Comparison of ENCODE assay signal across 7 cellular contexts in genomic region chr2:112432390-112432734, GRCh38. TPM values are rescaled to one million over a fixed set of nuclear protein-coding genes. Genes with fewer than 3 reads are reported as not detected.
A peak's percentile ranks its signal among the peaks of the same experiment; 100 is the strongest.
DNase-seq lines count a peak whose midpoint lies in the region; ATAC-seq and TF ChIP-seq lines count a peak whose summit lies in the region.
"Not testable (repeated sequence)": the region's sequence is repeated elsewhere in the genome, so short reads cannot be mapped to it uniquely, and the experiment has no call there.

No MANE protein-coding gene starts in this region.

- not testable (repeated sequence) for H3K36me3 Mint-ChIP-seq in T-helper 1 cell treated with Interleukin-12 subunit alpha and Interleukin-12 subunit beta and Interleukin-4 antibody, amounts not matched to agents 30 μg/mL and 1 μg/mL, for 36 hours (ENCODE audit: low read depth); activated naive CD4-positive, alpha-beta T cell treated with anti-CD3 and anti-CD28 coated beads, Interleukin-2, amount 50 U/mL, for 72 hours; naive thymus-derived CD4-positive, alpha-beta T cell

- not testable (repeated sequence) for H3K27ac ChIP-seq in duodenal mucosa (ENCODE audit: low read depth, low read length)
- H3K27ac ChIP-seq in right cardiac atrium (ENCODE audit: low read length), result peak overlapping the region; percentile 7
- peak overlapping the region; percentile 69 for H3K27ac ChIP-seq in naive thymus-derived CD4-positive, alpha-beta T cell (ENCODE audit: low read depth, low read length)
- H3K27ac ChIP-seq in spleen, result peak overlapping the region; percentile 55 to 90 (median 84)

- H3K27me3 ChIP-seq in duodenal mucosa (ENCODE audit: control insufficient read depth in 1 of 2, insufficient read depth in 2 of 2, low read length in 2 of 2); right cardiac atrium (ENCODE audit: control insufficient read depth, insufficient read depth); naive thymus-derived CD4-positive, alpha-beta T cell (ENCODE audit: control insufficient read depth in 2 of 2, insufficient read depth in 2 of 2, low read length in 2 of 2); spleen (replicated peaks in 1 of 7): not testable (repeated sequence)

- CTCF ChIA-PET in naive thymus-derived CD4-positive, alpha-beta T cell (lab: Charles Lee), result interaction anchor here (0.6 kb wide), 1 partner anchor 107 kb away, joined by 3 read pairs; no protein-coding TSS in a partner anchor

- H3K27me3 Mint-ChIP-seq in T-helper 1 cell treated with Interleukin-12 subunit alpha and Interleukin-12 subunit beta and Interleukin-4 antibody, amounts not matched to agents 30 μg/mL and 1 μg/mL, for 36 hours (ENCODE audit: low read depth); naive thymus-derived CD4-positive, alpha-beta T cell: not testable (repeated sequence)

- peak overlapping the region; percentile 57 for H3K27ac Mint-ChIP-seq in T-helper 1 cell treated with Interleukin-12 subunit alpha and Interleukin-12 subunit beta and Interleukin-4 antibody, amounts not matched to agents 30 μg/mL and 1 μg/mL, for 36 hours
- H3K27ac Mint-ChIP-seq in activated naive CD4-positive, alpha-beta T cell treated with anti-CD3 and anti-CD28 coated beads, Interleukin-2, amount 50 U/mL, for 72 hours, result peak overlapping the region; percentile 55 to 92
- H3K27ac Mint-ChIP-seq in naive thymus-derived CD4-positive, alpha-beta T cell, result peak overlapping the region in 8 of 9 donors; percentile 32 to 88 (median 72)

- not testable (repeated sequence) for TF ChIP-seq POLR2A in spleen (IDR thresholded peaks at IDR 0.05)

- H3K4me3 ChIP-seq in GM12865 (ENCODE audit: low read depth, low read length) (peak overlapping the region; percentile 61), duodenal mucosa (ENCODE audit: low read depth in 1 of 2, low read length in 2 of 2) (peak overlapping the region; percentile 28 to 47), right cardiac atrium (ENCODE audit: low read length) (peak overlapping the region; percentile 59), spleen (peak overlapping the region; percentile 36 to 76 (median 56))
- not testable (repeated sequence) for H3K4me3 ChIP-seq in naive thymus-derived CD4-positive, alpha-beta T cell (ENCODE audit: low read length)

- POLR2A ChIA-PET in naive thymus-derived CD4-positive, alpha-beta T cell (lab: Charles Lee), result not testable (repeated sequence)

- H3K9ac ChIP-seq in duodenal mucosa (ENCODE audit: low read depth in 1 of 2, low read length in 2 of 2), result not testable (repeated sequence)

- not testable (repeated sequence) for H3K9me3 Mint-ChIP-seq in T-helper 1 cell treated with Interleukin-12 subunit alpha and Interleukin-12 subunit beta and Interleukin-4 antibody, amounts not matched to agents 30 μg/mL and 1 μg/mL, for 36 hours; activated naive CD4-positive, alpha-beta T cell treated with anti-CD3 and anti-CD28 coated beads, Interleukin-2, amount 50 U/mL, for 72 hours; naive thymus-derived CD4-positive, alpha-beta T cell

- H3K4me3 Mint-ChIP-seq in T-helper 1 cell treated with Interleukin-12 subunit alpha and Interleukin-12 subunit beta and Interleukin-4 antibody, amounts not matched to agents 30 μg/mL and 1 μg/mL, for 36 hours, result peak overlapping the region; percentile 82
- H3K4me3 Mint-ChIP-seq in naive thymus-derived CD4-positive, alpha-beta T cell, result peak overlapping the region; percentile 69 to 89 (median 83)

- H3K36me3 ChIP-seq in duodenal mucosa (ENCODE audit: control insufficient read depth in 1 of 2, insufficient read depth in 2 of 2, low read length in 2 of 2); naive thymus-derived CD4-positive, alpha-beta T cell (ENCODE audit: control insufficient read depth in 2 of 3, insufficient read depth in 3 of 3, low read length in 3 of 3); spleen: not testable (repeated sequence)

- not testable (repeated sequence) for H3K4me1 Mint-ChIP-seq in T-helper 1 cell treated with Interleukin-12 subunit alpha and Interleukin-12 subunit beta and Interleukin-4 antibody, amounts not matched to agents 30 μg/mL and 1 μg/mL, for 36 hours (ENCODE audit: low read depth)
- peaks cover 7 to 30% (median 22%) of the 10 kb centered on the region in 7 donors for H3K4me1 Mint-ChIP-seq in naive thymus-derived CD4-positive, alpha-beta T cell

- ATAC-seq in activated naive CD4-positive, alpha-beta T cell treated with anti-CD3 and anti-CD28 coated beads, Interleukin-2, amount 50 U/mL, for 72 hours; right cardiac atrium; naive thymus-derived CD4-positive, alpha-beta T cell: not testable (repeated sequence)

- intact Hi-C loops in right cardiac atrium (cut with DNase I) (loop anchor here in 1 of 4 donors (10.0 kb wide), 1 partner anchor 298 kb away; the partner anchor contains the start of gene FBLN7), spleen (cut with DNase I; ENCODE audit: low total_unique reads) (loop anchor here (10.0 kb wide), 1 partner anchor 308 kb away; no protein-coding TSS in a partner anchor)
- intact Hi-C loops in naive thymus-derived CD4-positive, alpha-beta T cell (cut with micrococcal nuclease), result loop anchor here in 1 of 2 donors (2.0 to 5.0 kb wide), 2 partner anchors 50 to 174 kb away; partner anchors contain the start of gene TTL

- DNase-seq in GM12865 (ENCODE audit: low read depth), result peak; percentile 21
- DNase-seq in activated naive CD4-positive, alpha-beta T cell treated with anti-CD3 and anti-CD28 coated beads, Interleukin-2, amount 50 U/mL, for 72 hours (ENCODE audit: low spot score in 2 of 2); right cardiac atrium; spleen: not testable (repeated sequence)
- peak in 1 of 9 donors; percentile 24 for DNase-seq in naive thymus-derived CD4-positive, alpha-beta T cell

- not testable (repeated sequence) for H3K4me1 ChIP-seq in duodenal mucosa (ENCODE audit: control insufficient read depth in 1 of 2, insufficient read depth in 2 of 2, low read length in 2 of 2); right cardiac atrium (ENCODE audit: control insufficient read depth, insufficient read depth, low read length); naive thymus-derived CD4-positive, alpha-beta T cell (ENCODE audit: control insufficient read depth in 2 of 2, insufficient read depth in 2 of 2, low read length in 2 of 2)
- peaks cover 0 to 24% (median 12%) of the 10 kb centered on the region in 6 donors for H3K4me1 ChIP-seq in spleen

- TF ChIP-seq CTCF in GM12865 (IDR thresholded peaks at IDR 0.05; ENCODE audit: insufficient read depth, low read depth, low read length, missing control alignments); spleen (IDR thresholded peaks at IDR 0.05 in 8 of 11, conservative IDR thresholded peaks at IDR 0.05 in 3 of 11): not testable (repeated sequence)

- WGBS in right cardiac atrium, result 52% methylated on average over 22 of the region's 22 CpGs
- 44 to 98% (median 51%) methylated on average over 7 to 22 of the region's 22 CpGs for WGBS in spleen, 5 donors

- not testable (repeated sequence) for H3K9me3 ChIP-seq in duodenal mucosa (ENCODE audit: control insufficient read depth in 1 of 2, low read length in 2 of 2); right cardiac atrium (ENCODE audit: control insufficient read depth, low read length); naive thymus-derived CD4-positive, alpha-beta T cell (ENCODE audit: control insufficient read depth in 2 of 3, low read length in 3 of 3); spleen

RNA-seq across cellular contexts. Expression of gene RGPD8, which starts 1.1 kb away (rescaled TPM):
- 10 to 100 TPM in 1 of 2 donors, 1 to 10 TPM in 1; 7.4 to 16.1 TPM for total RNA-seq in activated naive CD4-positive, alpha-beta T cell treated with anti-CD3 and anti-CD28 coated beads, Interleukin-2, amount 50 U/mL, for 72 hours
- total RNA-seq in right cardiac atrium (10 to 100 TPM in 2 of 4 donors, 1 to 10 TPM in 2; 9.7 to 19.0 (median 11.7) TPM), spleen (10 to 100 TPM; 11.1 to 35.4 (median 18.9) TPM)
- polyA plus RNA-seq in right cardiac atrium (2.2 TPM), spleen (1 to 10 TPM in 1 of 3 donors, under 1 TPM in 2; 0.09 to 1.3 (median 0.49) TPM)
- total RNA-seq in naive thymus-derived CD4-positive, alpha-beta T cell, result 10 to 100 TPM in 4 of 5 experiments, 1 to 10 TPM in 1; 8.5 to 50.6 (median 28.0) TPM
- 1 to 10 TPM; 3.6 to 5.7 TPM for polyA plus RNA-seq in naive thymus-derived CD4-positive, alpha-beta T cell

RNA-seq across cellular contexts. Expression of gene TTL, which starts 49.6 kb away (rescaled TPM):
- total RNA-seq in activated naive CD4-positive, alpha-beta T cell treated with anti-CD3 and anti-CD28 coated beads, Interleukin-2, amount 50 U/mL, for 72 hours, result 10 to 100 TPM; 21.0 to 27.1 TPM
- total RNA-seq in right cardiac atrium, result 10 to 100 TPM; 35.3 to 41.9 (median 39.2) TPM
- polyA plus RNA-seq in right cardiac atrium, result 12.5 TPM
- total RNA-seq in naive thymus-derived CD4-positive, alpha-beta T cell, result 10 to 100 TPM; 13.3 to 31.0 (median 14.8) TPM
- polyA plus RNA-seq in naive thymus-derived CD4-positive, alpha-beta T cell, result 1 to 10 TPM; 1.1 to 1.3 TPM
- 10 to 100 TPM; 17.6 to 29.8 (median 27.1) TPM for total RNA-seq in spleen
- polyA plus RNA-seq in spleen, result 10 to 100 TPM in 1 of 3 donors, 1 to 10 TPM in 2; 8.1 to 12.7 (median 9.1) TPM
